8 cellular contexts compared by ENCODE assay signal in the genomic region with DNA sequence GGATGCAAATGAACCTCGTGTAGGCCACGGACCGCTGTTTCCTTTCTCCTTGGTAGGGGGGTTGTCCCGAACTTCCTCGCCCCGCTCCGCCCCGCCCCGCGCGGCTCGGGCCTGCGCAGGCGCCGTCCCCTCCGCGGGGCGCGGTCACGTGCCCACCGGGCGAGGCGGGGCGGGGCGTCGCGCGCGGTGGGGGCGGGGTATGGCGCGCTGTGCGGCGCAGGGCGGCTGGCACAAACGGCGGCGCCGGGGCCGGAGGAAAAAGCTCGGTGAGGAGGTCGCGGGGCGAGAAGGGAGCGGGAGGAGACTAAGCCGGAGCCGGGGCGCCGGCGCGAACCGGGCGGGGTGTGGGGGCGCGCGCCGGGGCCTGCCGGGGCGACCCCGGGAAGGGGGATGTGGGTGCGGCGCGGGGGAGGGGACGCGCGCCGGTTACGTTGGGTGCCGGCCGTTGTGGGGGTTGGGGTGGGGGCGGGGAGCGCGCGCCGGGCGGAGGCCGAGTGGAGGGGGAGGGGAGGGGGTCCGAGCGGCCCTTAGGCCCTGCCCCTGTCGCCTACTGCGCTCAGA. TPM values are rescaled to one million over a fixed set of nuclear protein-coding genes. Genes with fewer than 3 reads are reported as not detected.
A peak's percentile ranks its signal among the peaks of the same experiment; 100 is the strongest.
DNase-seq lines count a peak whose midpoint lies in the region; ATAC-seq and TF ChIP-seq lines count a peak whose summit lies in the region.

A gene (plus strand): TSS at position 195 of the 561 bp plus-strand sequence. CDS start 1,382 bp downstream, outside the sequence.

- H3K9me2 ChIP-seq in Loucy (replicated peaks; ENCODE audit: low read depth, low read length): no peaks in the 10 kb centered on the region

- TF ChIP-seq CTCF in Calu3 (IDR thresholded peaks at IDR 0.05; ENCODE audit: unreplicated experiment) (no peak), Loucy (conservative IDR thresholded peaks at IDR 0.05; ENCODE audit: low read length) (no peak)

- H3K4me3 Mint-ChIP-seq in Calu3 (ENCODE audit: low read depth, unreplicated experiment): peak within 1 kb of the TSS; percentile 88
- peak within 1 kb of the TSS; percentile 87 for H3K4me3 Mint-ChIP-seq in dendritic cell treated with granulocyte-macrophage colony-stimulating factor and Interleukin-4, amounts not matched to agents 40 ng/mL and 50 ng/mL, for 4 days

- peak within 1 kb of the TSS; percentile 96 for H3K4me3 ChIP-seq in Loucy (ENCODE audit: low read length, poor library complexity, severe bottlenecking)

- peaks cover 72% of the 10 kb centered on the region for H3K36me3 Mint-ChIP-seq in Calu3 (ENCODE audit: insufficient read depth, unreplicated experiment)
- H3K36me3 Mint-ChIP-seq in dendritic cell treated with granulocyte-macrophage colony-stimulating factor and Interleukin-4, amounts not matched to agents 40 ng/mL and 50 ng/mL, for 4 days (ENCODE audit: low read depth): peaks cover 87% of the 10 kb centered on the region

- intact Hi-C loops in Calu3 (cut with micrococcal nuclease; ENCODE audit: unreplicated experiment): loop anchor here (5.0 kb wide), 1 partner anchor 47 kb away; a partner anchor contains a TSS
- intact Hi-C loops in dendritic cell treated with granulocyte-macrophage colony-stimulating factor and Interleukin-4, amounts not matched to agents 40 ng/mL and 50 ng/mL, for 4 days (cut with micrococcal nuclease): loop anchor here (1.0 to 10.0 kb wide), 3 partner anchors 22 to 954 kb away; a partner anchor contains a TSS

- H3K4me1 ChIP-seq in Loucy (ENCODE audit: insufficient read depth, low read length, poor library complexity, severe bottlenecking): peaks cover 47% of the 10 kb centered on the region

- peak; percentile 7 for ATAC-seq in GM21528 (IDR thresholded peaks at IDR 0.05; ENCODE audit: low FRiP score, unreplicated experiment)

- no peaks in the 10 kb centered on the region for H3K36me3 ChIP-seq in Loucy (ENCODE audit: insufficient read depth, low read length)

- BruUV-seq in Calu3 (replicated peaks; lab: Mats Ljungman, UMichigan): no TSS peak

- no peaks in the 10 kb centered on the region for H3K27me3 Mint-ChIP-seq in Calu3 (ENCODE audit: unreplicated experiment)
- no peaks in the 10 kb centered on the region for H3K27me3 Mint-ChIP-seq in dendritic cell treated with granulocyte-macrophage colony-stimulating factor and Interleukin-4, amounts not matched to agents 40 ng/mL and 50 ng/mL, for 4 days

- no peak for DNase-seq in Calu3
- no peak for DNase-seq in mesenteric fat pad (ENCODE audit: low spot score)
- no peak for DNase-seq in ureter (ENCODE audit: low spot score)
- DNase-seq in DMS 273 treated with DMSO at 0.1 percent for 48 hours (lab: John Stamatoyannopoulos, UW): no peak
- DNase-seq in NCI-H526 treated with DMSO at 0.1 percent for 48 hours (lab: John Stamatoyannopoulos, UW): no peak

- H3K9ac ChIP-seq in Loucy (ENCODE audit: low read depth, low read length, poor library complexity, severe bottlenecking): peak within 1 kb of the TSS; percentile 94

- peaks cover 55% of the 10 kb centered on the region for H3K4me1 Mint-ChIP-seq in Calu3 (ENCODE audit: low read depth, unreplicated experiment)
- H3K4me1 Mint-ChIP-seq in dendritic cell treated with granulocyte-macrophage colony-stimulating factor and Interleukin-4, amounts not matched to agents 40 ng/mL and 50 ng/mL, for 4 days (ENCODE audit: low read depth): peaks cover 71% of the 10 kb centered on the region

- peaks cover 48% of the 10 kb centered on the region for H4K20me1 ChIP-seq in Loucy (ENCODE audit: insufficient read depth, low read length, poor library complexity, severe bottlenecking)

- peaks cover 51% of the 10 kb centered on the region for H3K79me2 ChIP-seq in Loucy (ENCODE audit: insufficient read depth, low read length)

- H3K9me3 ChIP-seq in Loucy (ENCODE audit: insufficient read depth, low read depth, low read length): no peaks in the 10 kb centered on the region

- no peaks in the 10 kb centered on the region for H3K9me3 Mint-ChIP-seq in Calu3 (ENCODE audit: low read depth, unreplicated experiment)
- H3K9me3 Mint-ChIP-seq in dendritic cell treated with granulocyte-macrophage colony-stimulating factor and Interleukin-4, amounts not matched to agents 40 ng/mL and 50 ng/mL, for 4 days: no peaks in the 10 kb centered on the region

- H3K4me2 ChIP-seq in Loucy (ENCODE audit: low read depth, low read length, poor library complexity, severe bottlenecking): peak within 1 kb of the TSS; percentile 87

- peak within 1 kb of the TSS; percentile 95 for H3K27ac Mint-ChIP-seq in Calu3 (ENCODE audit: unreplicated experiment)
- peak within 1 kb of the TSS; percentile 93 for H3K27ac Mint-ChIP-seq in dendritic cell treated with granulocyte-macrophage colony-stimulating factor and Interleukin-4, amounts not matched to agents 40 ng/mL and 50 ng/mL, for 4 days

- H3K27me3 ChIP-seq in Loucy (ENCODE audit: insufficient read depth, low read length, poor library complexity, severe bottlenecking): no peaks in the 10 kb centered on the region

- 0 out of 2 replicates have a peak, but pooled peaks cover 3% of the 10 kb centered on the region for H3F3A ChIP-seq in Loucy (ENCODE audit: low read depth)

- CTCF ChIA-PET in Calu3 (lab: Charles Lee): interaction anchor here (0.7 to 2.8 kb wide), 3 partner anchors 21 to 47 kb away, joined by 3 to 15 read pairs (median 4); a partner anchor contains a TSS

- peak within 1 kb of the TSS; percentile 95 for H2AFZ ChIP-seq in Loucy (ENCODE audit: low read length)

RNA-seq across cellular contexts. Expression of the gene that starts here (rescaled TPM):
- total RNA-seq in Calu3 (2022): 95.4 and 109 TPM in 2 replicates
- total RNA-seq in mesenteric fat pad: 113 TPM
- total RNA-seq in ureter: 79.3 TPM
